In the genomic region with DNA sequence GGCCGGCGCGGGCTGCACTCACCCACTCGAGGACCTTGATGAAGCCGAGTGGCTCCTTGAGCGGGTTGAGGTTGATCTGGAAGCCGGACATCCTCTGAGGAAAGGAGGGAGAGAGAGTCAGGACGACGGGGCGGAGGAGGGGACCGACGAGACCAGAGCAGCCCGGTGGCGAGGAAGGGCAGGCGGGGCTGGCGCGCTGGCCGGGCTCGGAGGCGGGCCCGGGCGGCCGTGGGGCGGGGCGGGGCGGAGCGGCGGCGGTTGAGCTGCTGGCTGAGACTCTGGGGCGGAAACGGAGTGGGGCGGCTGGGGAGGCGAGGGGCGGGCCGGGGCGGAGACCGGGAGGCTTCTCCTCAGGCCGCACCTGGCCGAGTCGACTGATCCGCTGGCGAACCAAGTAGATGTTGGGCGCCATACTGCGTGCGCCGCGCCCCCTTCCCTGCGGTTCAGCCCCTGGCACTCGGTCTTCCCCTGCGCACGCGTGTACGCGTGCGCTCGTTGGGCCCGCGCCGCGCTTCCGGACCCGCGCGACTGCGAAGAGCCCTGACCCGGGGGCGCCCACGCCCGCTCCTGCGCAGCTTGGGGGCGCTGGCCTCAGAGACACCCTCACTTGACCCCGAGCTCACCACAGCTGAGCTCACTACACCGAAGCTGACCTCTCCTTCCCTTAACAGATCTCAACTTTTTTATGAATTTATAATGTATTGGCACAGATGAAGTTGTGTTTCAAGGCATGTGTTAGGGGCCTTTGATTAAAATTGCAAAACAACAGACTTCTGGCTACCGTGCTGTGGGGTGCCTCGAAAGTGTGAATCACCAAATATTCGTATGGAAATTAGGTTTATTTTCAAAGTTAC, we compare ENCODE assay signal across 8 cellular contexts. TPM values are rescaled to one million over a fixed set of nuclear protein-coding genes. Genes with fewer than 3 reads are reported as not detected.
A peak's percentile ranks its signal among the peaks of the same experiment; 100 is the strongest.
DNase-seq lines count a peak whose midpoint lies in the region; ATAC-seq and TF ChIP-seq lines count a peak whose summit lies in the region.

A gene (minus strand): TSS at position 195 of the 854 bp plus-strand sequence. CDS start 104 bp downstream, at position 91.

- H3K4me3 Mint-ChIP-seq in activated CD4-positive, alpha-beta memory T cell treated with anti-CD3 and anti-CD28 coated beads, Interleukin-2, amount 10 ng/mL, durations not matched to agents 7 days and 5 days, result peak within 1 kb of the TSS; percentile 82

- CTCF ChIA-PET in activated CD4-positive, alpha-beta memory T cell treated with anti-CD3 and anti-CD28 coated beads, Interleukin-2, amount 10 ng/mL, durations not matched to agents 7 days and 5 days (lab: Charles Lee), result interaction anchor here (0.8 to 4.0 kb wide), 6 partner anchors 8 to 1155 kb away, joined by 3 to 14 read pairs (median 4); no protein-coding TSS in a partner anchor

- peak within 1 kb of the TSS; percentile 99 to 100 for H3K27ac ChIP-seq in lung (ENCODE audit: low read depth in 1 of 2, low read length in 1 of 2)

- H3K27me3 Mint-ChIP-seq in activated CD4-positive, alpha-beta memory T cell treated with anti-CD3 and anti-CD28 coated beads, Interleukin-2, amount 10 ng/mL, durations not matched to agents 7 days and 5 days, result peaks cover 14% of the 10 kb centered on the region

- H3K36me3 Mint-ChIP-seq in activated CD4-positive, alpha-beta memory T cell treated with anti-CD3 and anti-CD28 coated beads, Interleukin-2, amount 10 ng/mL, durations not matched to agents 7 days and 5 days (ENCODE audit: low read depth), result peaks cover 13% of the 10 kb centered on the region

- DNase-seq in CD1c-positive myeloid dendritic cell (ENCODE audit: extremely low spot score) (peak; percentile 91), NCI-H82 (lab: John Stamatoyannopoulos, UW) (peak; percentile 97), ecto neural progenitor cell (ENCODE audit: low spot score) (peak; percentile 95), lung (ENCODE audit: low spot score) (peak; percentile 95)
- DNase-seq in activated CD4-positive, alpha-beta memory T cell treated with anti-CD3 and anti-CD28 coated beads, Interleukin-2, amount 10 ng/mL, durations not matched to agents 7 days and 5 days, result peak; percentile 91
- peak; percentile 83 to 90 (median 86) for DNase-seq in stimulated activated CD4-positive, alpha-beta T cell treated with anti-CD3 and anti-CD28 coated beads, TNF-alpha, amount 100 ng/mL, for 4 hours (ENCODE audit: low read depth in 3 of 3)

- H3K4me1 ChIP-seq in lung (ENCODE audit: control insufficient read depth in 2 of 2, insufficient read depth in 2 of 2, low read length in 2 of 2), result peaks cover 0 to 23% of the 10 kb centered on the region in 2 donors

- H3K36me3 ChIP-seq in lung (ENCODE audit: control insufficient read depth in 2 of 2, insufficient read depth in 2 of 2, low read length in 2 of 2), result no peaks in the 10 kb centered on the region

- 2% methylated on average over 55 to 76 of the region's 76 CpGs for WGBS in lung, 2 donors

- peaks cover 45% of the 10 kb centered on the region for H3K4me1 Mint-ChIP-seq in activated CD4-positive, alpha-beta memory T cell treated with anti-CD3 and anti-CD28 coated beads, Interleukin-2, amount 10 ng/mL, durations not matched to agents 7 days and 5 days

- peak; percentile 80 for ATAC-seq in GM19395 (IDR thresholded peaks at IDR 0.05; ENCODE audit: unreplicated experiment)
- ATAC-seq in HG03565 (IDR thresholded peaks at IDR 0.05; ENCODE audit: unreplicated experiment), result peak; percentile 69
- peak; percentile 95 for ATAC-seq in lung (ENCODE audit: insufficient read depth, low FRiP score)

- no peaks in the 10 kb centered on the region for H3K9me3 Mint-ChIP-seq in activated CD4-positive, alpha-beta memory T cell treated with anti-CD3 and anti-CD28 coated beads, Interleukin-2, amount 10 ng/mL, durations not matched to agents 7 days and 5 days

- no peaks in the 10 kb centered on the region for H3K27me3 ChIP-seq in lung (ENCODE audit: control insufficient read depth, insufficient read depth)

- TF ChIP-seq CTCF in lung (IDR thresholded peaks at IDR 0.05; ENCODE audit: control extremely low read depth, extremely low read depth), result no peak

- H3K9me3 ChIP-seq in lung (ENCODE audit: control insufficient read depth in 2 of 2, insufficient read depth in 1 of 2, low read length in 1 of 2), result no peaks in the 10 kb centered on the region

- peak within 1 kb of the TSS; percentile 66 for H3K4me3 ChIP-seq in lung

- POLR2A ChIA-PET in activated CD4-positive, alpha-beta memory T cell treated with anti-CD3 and anti-CD28 coated beads, Interleukin-2, amount 10 ng/mL, durations not matched to agents 7 days and 5 days (lab: Charles Lee), result interaction anchor here (0.8 to 7.2 kb wide), 16 partner anchors 10 to 1056 kb away, joined by 3 to 93 read pairs (median 5); a partner anchor contains a TSS

- H3K27ac Mint-ChIP-seq in activated CD4-positive, alpha-beta memory T cell treated with anti-CD3 and anti-CD28 coated beads, Interleukin-2, amount 10 ng/mL, durations not matched to agents 7 days and 5 days, result peak within 1 kb of the TSS; percentile 85

RNA-seq across cellular contexts. Expression of the gene that starts here (rescaled TPM):
- 10 to 100 TPM; 37.5 to 38.8 TPM for total RNA-seq in activated CD4-positive, alpha-beta memory T cell treated with anti-CD3 and anti-CD28 coated beads, Interleukin-2, amount 10 ng/mL, durations not matched to agents 7 days and 5 days
- total RNA-seq in lung, result 100 to 1,000 TPM in 1 of 2 donors, 10 to 100 TPM in 1; 71.6 to 114 TPM
- polyA plus RNA-seq in lung, result 10 to 100 TPM; 52.7 to 65.2 TPM

Comparison
In these comparisons a context has a peak if more than half of its experiments do, and no peak if none do; other contexts are left out.
1. Peak in every context shown above with its lines: DNase-seq, ATAC-seq, H3K4me3 ChIP-seq and H3K27ac ChIP-seq.